Comparison of ENCODE assay signal across 17 cellular contexts in the genomic region with DNA sequence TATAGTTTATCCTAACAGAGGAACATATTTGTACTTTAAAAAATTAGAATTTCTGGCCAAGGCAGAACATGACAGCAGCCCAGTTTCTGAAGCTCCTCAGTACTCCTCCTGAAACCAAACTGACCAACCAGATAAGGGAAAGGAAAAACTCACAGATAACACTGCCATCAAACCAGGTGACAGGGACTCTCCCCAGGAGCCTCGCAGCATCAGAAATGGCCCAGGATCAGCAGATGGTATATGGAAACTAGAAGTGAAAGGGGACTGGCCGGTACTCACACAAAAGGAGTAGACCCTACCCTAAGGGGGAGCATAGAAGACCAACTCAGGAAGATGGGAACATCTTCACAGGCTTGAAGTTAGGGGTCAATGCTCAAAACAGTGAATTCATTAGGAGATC. TPM values are rescaled to one million over a fixed set of nuclear protein-coding genes. Genes with fewer than 3 reads are reported as not detected.
DNase-seq lines count a peak whose midpoint lies in the region; ATAC-seq and TF ChIP-seq lines count a peak whose summit lies in the region.
"Had no signal": no experiment of that assay in that cellular context is flagged by ENCODE, and none has a peak within 500 bp of the region (broad histone marks: within the 10 kb centered on the region; RNA-seq: fewer than 3 reads in every experiment).

No MANE protein-coding gene starts in this region.

- H3K4me3 ChIP-seq in CD8-positive, alpha-beta T cell (ENCODE audit: low read depth, low read length), result no peak overlapping the region
- H3K4me3 ChIP-seq: left lung, neural progenitor cell had no signal

- H3K36me3 ChIP-seq in CD8-positive, alpha-beta T cell (ENCODE audit: insufficient read depth, low read length), result no peaks in the 10 kb centered on the region

- H3K27ac Mint-ChIP-seq in memory B cell, result no peak overlapping the region
- H3K27ac Mint-ChIP-seq in CD8-positive, alpha-beta T cell, result no peak overlapping the region
- H3K27ac Mint-ChIP-seq: activated naive CD4-positive, alpha-beta T cell treated with anti-CD3 and anti-CD28 coated beads for 36 hours; neural progenitor cell had no signal

- H3K36me3 Mint-ChIP-seq in memory B cell, result peaks cover 19% of the 10 kb centered on the region
- H3K36me3 Mint-ChIP-seq in CD8-positive, alpha-beta T cell, result peaks cover 59% of the 10 kb centered on the region
- H3K36me3 Mint-ChIP-seq: neural progenitor cell had no signal

- H3K4me1 ChIP-seq in CD8-positive, alpha-beta T cell (ENCODE audit: insufficient read depth, low read length), result no peaks in the 10 kb centered on the region
- H3K4me1 ChIP-seq: left lung, neural progenitor cell had no signal

- H3K4me1 Mint-ChIP-seq in memory B cell, result peaks cover 3% of the 10 kb centered on the region
- peaks cover 6% of the 10 kb centered on the region for H3K4me1 Mint-ChIP-seq in CD8-positive, alpha-beta T cell (ENCODE audit: low read depth)
- H3K4me1 Mint-ChIP-seq: neural progenitor cell had no signal

- CTCF ChIA-PET in CD8-positive, alpha-beta T cell (lab: Charles Lee), result no interaction called here

- no peak for TF ChIP-seq CTCF in CD8-positive, alpha-beta T cell (IDR thresholded peaks at IDR 0.05)

- POLR2A ChIA-PET in CD8-positive, alpha-beta T cell (lab: Charles Lee), result no interaction called here

- no peaks in the 10 kb centered on the region for H3K9me3 ChIP-seq in CD8-positive, alpha-beta T cell (ENCODE audit: low read length)
- H3K9me3 ChIP-seq: left lung had no signal

- DNase-seq in memory B cell (ENCODE audit: low spot score in 2 of 2) (no peak), HT-29 (ENCODE audit: low spot score) (no peak), NCI-H524 treated with DMSO at 0.1 percent for 48 hours (lab: John Stamatoyannopoulos, UW) (no peak), left ventricle myocardium superior (no peak)
- DNase-seq in CD8-positive, alpha-beta T cell, result no peak
- DNase-seq: activated CD4-positive, CD25-positive, alpha-beta regulatory T cell treated with anti-CD3 and anti-CD28 coated beads, Interleukin-2, amount 50 U/mL, for 72 hours; activated naive CD4-positive, alpha-beta T cell treated with anti-CD3 and anti-CD28 coated beads for 36 hours; caudate nucleus; COR-L47; KG1; left lung; NCI-H187 treated with DMSO at 0.1 percent for 48 hours had no signal

- no peaks in the 10 kb centered on the region for H3K9me3 Mint-ChIP-seq in memory B cell
- H3K9me3 Mint-ChIP-seq in CD8-positive, alpha-beta T cell, result no peaks in the 10 kb centered on the region
- H3K9me3 Mint-ChIP-seq: activated naive CD4-positive, alpha-beta T cell treated with anti-CD3 and anti-CD28 coated beads for 36 hours; neural progenitor cell had no signal

- H3K27me3 Mint-ChIP-seq in memory B cell, result no peaks in the 10 kb centered on the region
- no peaks in the 10 kb centered on the region for H3K27me3 Mint-ChIP-seq in CD8-positive, alpha-beta T cell (ENCODE audit: low read depth)

- H3K27me3 ChIP-seq in CD8-positive, alpha-beta T cell (ENCODE audit: insufficient read depth, low read length), result no peaks in the 10 kb centered on the region
- H3K27me3 ChIP-seq: left lung, neural progenitor cell had no signal

- intact Hi-C loops in left ventricle myocardium superior (cut with micrococcal nuclease), result no loop called here
- intact Hi-C loops in CD8-positive, alpha-beta T cell (cut with DNase I, micrococcal nuclease), result no loop called here

- ATAC-seq in GM19025 (IDR thresholded peaks at IDR 0.05; ENCODE audit: low read depth, unreplicated experiment) (peak; percentile 92), GM21717 (IDR thresholded peaks at IDR 0.05; ENCODE audit: unreplicated experiment) (peak; percentile 93), HG03097 (IDR thresholded peaks at IDR 0.05; ENCODE audit: low FRiP score, unreplicated experiment) (peak; percentile 71), memory B cell (ENCODE audit: low read depth) (peak; percentile 26), left ventricle myocardium superior (no peak)
- ATAC-seq in CD8-positive, alpha-beta T cell, result no peak
- ATAC-seq: left lung had no signal

- H3K4me3 Mint-ChIP-seq in memory B cell, result no peak overlapping the region
- no peak overlapping the region for H3K4me3 Mint-ChIP-seq in CD8-positive, alpha-beta T cell
- H3K4me3 Mint-ChIP-seq: activated naive CD4-positive, alpha-beta T cell treated with anti-CD3 and anti-CD28 coated beads for 36 hours; neural progenitor cell had no signal

- no peak overlapping the region for H3K27ac ChIP-seq in CD8-positive, alpha-beta T cell (ENCODE audit: low read depth, low read length)
- H3K27ac ChIP-seq: epithelial cell of prostate, left lung, neural progenitor cell had no signal

RNA-seq across cellular contexts. Expression of gene GALC, which starts 22.0 kb away (rescaled TPM):
- total RNA-seq in HT-29 (2014; rRNA removed; shearing (Covaris generic)), result not detected in 2 replicates
- total RNA-seq in left ventricle myocardium superior, result 15.2 TPM
- total RNA-seq in CD8-positive, alpha-beta T cell, result 10 to 100 TPM; 14.9 to 16.3 TPM

RNA-seq across cellular contexts. Expression of gene GPR65, which starts 33.9 kb away (rescaled TPM):
- total RNA-seq in HT-29 (2014; rRNA removed; shearing (Covaris generic)), result not detected in 2 replicates
- total RNA-seq in left ventricle myocardium superior, result 0.42 TPM
- 10 to 100 TPM; 10.9 to 12.2 TPM for total RNA-seq in CD8-positive, alpha-beta T cell

Comparison
In these comparisons a context has a peak if more than half of its experiments do, and no peak if none do; other contexts are left out.
1. ATAC-seq: peak in GM19025 (single experiment), GM21717 (single experiment), HG03097 (single experiment) and memory B cell (single experiment); none in left ventricle myocardium superior (single experiment) and CD8-positive, alpha-beta T cell (single experiment).
2. RNA of gene GALC, which starts 22.0 kb away (total RNA-seq): 14.9 to 16.3 TPM in CD8-positive, alpha-beta T cell and 15.2 TPM in left ventricle myocardium superior (single experiment); not detected in HT-29; every median in the first group is over 10 times any median in the second.